1 cellular context compared by ENCODE assay signal in genomic region chr1:20430355-20431290, GRCh38.
A peak's percentile ranks its signal among the peaks of the same experiment; 100 is the strongest.
TF ChIP-seq lines count a peak whose summit lies in the region.

No MANE protein-coding gene starts in this region.

TF ChIP-seq in K562, 482 proteins besides CTCF, POLR2A, EP300 and RAD21 (continued from another document):
- TF ChIP-seq VEZF1 (CRISPR knock-in tag; IDR thresholded peaks at IDR 0.05), result peak; percentile 46
- TF ChIP-seq MAZ (CRISPR knock-in tag; conservative IDR thresholded peaks at IDR 0.05 in 1 of 2, IDR thresholded peaks at IDR 0.05 in 1 of 2), result 0 out of 4 replicates have a peak, but pooled peaks have one; percentile 38 to 42
- 0 out of 2 replicates have a peak, but pooled peaks have one; percentile 26 for TF ChIP-seq ZBTB33 (CRISPR knock-in tag; IDR thresholded peaks at IDR 0.05)
- peak; percentile 19; the same call in 1 of the 2 replicates for TF ChIP-seq RFX1 (IDR thresholded peaks at IDR 0.05)
- peak; percentile 65 for TF ChIP-seq CTCFL (IDR thresholded peaks at IDR 0.05; ENCODE audit: borderline replicate concordance, insufficient read depth, low read depth, low read length, poor library complexity, severe bottlenecking)
- TF ChIP-seq ZNF740 (CRISPR knock-in tag; IDR thresholded peaks at IDR 0.05), result 0 out of 2 replicates have a peak, but pooled peaks have one; percentile 26
- no peak for TF ChIP-seq ZNF740 (tag; IDR thresholded peaks at IDR 0.05)
- no peak for TF ChIP-seq MCM7 (IDR thresholded peaks at IDR 0.05)
- peak; percentile 59; the same call in 1 of the 2 replicates for TF ChIP-seq SMC3 (conservative IDR thresholded peaks at IDR 0.05; ENCODE audit: insufficient read depth, low read depth, low read length)
- TF ChIP-seq ETV1 (tag; conservative IDR thresholded peaks at IDR 0.05; ENCODE audit: low read depth), result 0 out of 2 replicates have a peak, but pooled peaks have one; percentile 46
- peak; percentile 58; the same call in 1 of the 2 replicates for TF ChIP-seq ARID2 (IDR thresholded peaks at IDR 0.05)
- TF ChIP-seq XRCC5 (IDR thresholded peaks at IDR 0.05; ENCODE audit: low read depth, low read length), result 0 out of 2 replicates have a peak, but pooled peaks have one; percentile 67
- TF ChIP-seq CC2D1A (IDR thresholded peaks at IDR 0.05), result peak; percentile 75
- peak; percentile 56; the same call in 1 of the 2 replicates for TF ChIP-seq STAG1 (CRISPR knock-in tag; IDR thresholded peaks at IDR 0.05; ENCODE audit: borderline replicate concordance)
- TF ChIP-seq CREBBP (IDR thresholded peaks at IDR 0.05; ENCODE audit: low read depth, low read length), result no peak
- TF ChIP-seq ZNF445 (CRISPR knock-in tag; IDR thresholded peaks at IDR 0.05; ENCODE audit: low read depth), result no peak
- 0 out of 2 replicates have a peak, but pooled peaks have one; percentile 12 for TF ChIP-seq ARID1B (IDR thresholded peaks at IDR 0.05)
- TF ChIP-seq SMARCB1 (IDR thresholded peaks at IDR 0.05; ENCODE audit: insufficient read length, low read depth), result no peak
- peak; percentile 53; the same call in 1 of the 2 replicates for TF ChIP-seq ZBTB7A (IDR thresholded peaks at IDR 0.05; ENCODE audit: borderline replicate concordance, control insufficient read depth, low read depth, low read length)
- TF ChIP-seq THRB (CRISPR knock-in tag; conservative IDR thresholded peaks at IDR 0.05), result peak; percentile 83
- TF ChIP-seq ZFP36 (IDR thresholded peaks at IDR 0.05; ENCODE audit: low read depth, low read length, partially characterized antibody), result no peak
